1 cellular context compared by ENCODE assay signal in the genomic region with DNA sequence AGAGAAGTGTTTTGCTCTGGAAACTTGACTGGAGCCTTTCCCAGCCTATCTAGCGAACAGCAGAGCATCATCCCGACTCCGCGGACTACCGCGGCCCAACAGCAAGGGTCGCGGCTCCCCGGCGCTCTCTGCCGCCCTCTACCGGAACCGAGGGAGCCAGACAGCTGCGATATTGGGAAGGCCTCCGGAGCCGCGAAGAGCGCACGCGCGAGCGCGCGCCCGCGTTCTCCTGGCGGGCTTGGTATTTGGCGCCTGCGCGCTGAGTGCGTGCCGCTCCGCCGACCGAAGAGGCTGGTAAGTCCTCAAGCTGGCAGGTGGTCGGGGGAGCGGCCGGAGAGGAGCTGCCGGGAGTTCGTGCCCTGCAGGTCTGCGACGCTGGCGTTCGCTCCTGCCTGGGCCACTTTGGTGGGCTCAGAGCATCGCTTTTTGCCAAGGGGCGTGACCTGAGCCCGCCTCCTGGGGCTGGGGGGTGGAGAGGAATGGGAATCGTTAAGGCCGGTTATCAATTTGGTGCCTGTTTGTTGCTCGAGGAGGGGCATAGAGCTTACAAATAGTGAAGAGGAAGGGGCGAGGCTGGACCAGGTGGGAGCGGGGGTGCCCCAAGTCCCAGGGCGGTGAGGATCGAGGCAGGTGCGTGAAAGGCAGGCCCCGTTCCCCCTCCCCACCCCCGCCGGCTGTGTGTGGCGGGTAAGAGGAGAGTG.
TF ChIP-seq lines count a peak whose summit lies in the region.

TMEM106C (plus strand) TSS at position 257 of the 701 bp plus-strand sequence. CDS start 641 bp downstream, outside the sequence.

TF ChIP-seq in K562, 482 proteins besides CTCF, POLR2A, EP300 and RAD21 (continued from another document and continues in another):
- TF ChIP-seq MGA (IDR thresholded peaks at IDR 0.05) (peak; percentile 79), THRA (IDR thresholded peaks at IDR 0.05) (no peak), TAF15 (IDR thresholded peaks at IDR 0.05; ENCODE audit: low read depth, low read length) (no peak), POLR2G (IDR thresholded peaks at IDR 0.05; ENCODE audit: low read depth, low read length) (peak; percentile 73), ZNF511 (CRISPR knock-in tag; IDR thresholded peaks at IDR 0.05) (peak; percentile 80), MEIS2 (IDR thresholded peaks at IDR 0.05; ENCODE audit: partially characterized antibody) (peak; percentile 83), TRIM28 (IDR thresholded peaks at IDR 0.05) (no peak), ERF (CRISPR knock-in tag; IDR thresholded peaks at IDR 0.05) (0 out of 2 replicates have a peak, but pooled peaks have one; percentile 12), HDAC6 (IDR thresholded peaks at IDR 0.05; ENCODE audit: low read depth, low read length) (no peak), XRCC5 (IDR thresholded peaks at IDR 0.05; ENCODE audit: low read depth, low read length) (0 out of 2 replicates have a peak, but pooled peaks have one; percentile 66), ZBTB7A (IDR thresholded peaks at IDR 0.05; ENCODE audit: borderline replicate concordance, control insufficient read depth, low read depth, low read length) (peak; percentile 80; the same call in 1 of the 2 replicates), FOXP1 (CRISPR knock-in tag; IDR thresholded peaks at IDR 0.05) (no peak), NBN (IDR thresholded peaks at IDR 0.05; ENCODE audit: low read depth) (no peak), ZNF431 (CRISPR knock-in tag; IDR thresholded peaks at IDR 0.05) (0 out of 2 replicates have a peak, but pooled peaks have one; percentile 38), FOXA3 (CRISPR knock-in tag; conservative IDR thresholded peaks at IDR 0.05 in 1 of 2, IDR thresholded peaks at IDR 0.05 in 1 of 2) (no peak), CXXC5 (CRISPR knock-in tag; IDR thresholded peaks at IDR 0.05) (peak; percentile 60), SRF (CRISPR knock-in tag; IDR thresholded peaks at IDR 0.05) (peak in 1 of 2 experiments; percentile 52; a peak in 1 of 4 replicates), ZNF232 (CRISPR knock-in tag; IDR thresholded peaks at IDR 0.05) (no peak), RBBP5 (IDR thresholded peaks at IDR 0.05; ENCODE audit: borderline replicate concordance, insufficient read depth, low read length, poor library complexity, severe bottlenecking) (peak; percentile 72), ZNF785 (CRISPR knock-in tag; IDR thresholded peaks at IDR 0.05) (no peak), ARID3A (IDR thresholded peaks at IDR 0.05; ENCODE audit: borderline replicate concordance, low read depth, low read length) (no peak), BRF1 (IDR thresholded peaks at IDR 0.05; ENCODE audit: borderline replicate concordance, extremely low read depth, insufficient read length) (no peak), RCOR1 (IDR thresholded peaks at IDR 0.05; ENCODE audit: borderline replicate concordance in 1 of 2, low read depth in 2 of 2, low read length in 2 of 2) (peak in 1 of 2 experiments; percentile 76; a peak in 2 of 4 replicates), PCBP1 (IDR thresholded peaks at IDR 0.05; ENCODE audit: low read depth, low read length, poor library complexity, severe bottlenecking) (peak; percentile 34), ZFX (CRISPR knock-in tag; IDR thresholded peaks at IDR 0.05) (peak; percentile 35; the same call in 1 of the 2 replicates), CTBP1 (IDR thresholded peaks at IDR 0.05; ENCODE audit: borderline replicate concordance) (peak; percentile 72; the same call in 1 of the 2 replicates), CCNT2 (IDR thresholded peaks at IDR 0.05; ENCODE audit: borderline replicate concordance, extremely low read depth, insufficient read length, low read depth, low read length) (peak; percentile 60), KLF1 (tag; IDR thresholded peaks at IDR 0.05) (no peak), SMC3 (conservative IDR thresholded peaks at IDR 0.05; ENCODE audit: insufficient read depth, low read depth, low read length) (peak; percentile 77), STAG1 (CRISPR knock-in tag; IDR thresholded peaks at IDR 0.05; ENCODE audit: borderline replicate concordance) (peak; percentile 39; the same call in 1 of the 2 replicates), COPS2 (conservative IDR thresholded peaks at IDR 0.05) (no peak), GATAD2A (IDR thresholded peaks at IDR 0.05) (no peak), IFI16 (CRISPR knock-in tag; IDR thresholded peaks at IDR 0.05) (no peak), ZNF644 (tag; IDR thresholded peaks at IDR 0.05; ENCODE audit: low read depth) (no peak)
- TF ChIP-seq, protein P1, sequence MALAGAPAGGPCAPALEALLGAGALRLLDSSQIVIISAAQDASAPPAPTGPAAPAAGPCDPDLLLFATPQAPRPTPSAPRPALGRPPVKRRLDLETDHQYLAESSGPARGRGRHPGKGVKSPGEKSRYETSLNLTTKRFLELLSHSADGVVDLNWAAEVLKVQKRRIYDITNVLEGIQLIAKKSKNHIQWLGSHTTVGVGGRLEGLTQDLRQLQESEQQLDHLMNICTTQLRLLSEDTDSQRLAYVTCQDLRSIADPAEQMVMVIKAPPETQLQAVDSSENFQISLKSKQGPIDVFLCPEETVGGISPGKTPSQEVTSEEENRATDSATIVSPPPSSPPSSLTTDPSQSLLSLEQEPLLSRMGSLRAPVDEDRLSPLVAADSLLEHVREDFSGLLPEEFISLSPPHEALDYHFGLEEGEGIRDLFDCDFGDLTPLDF (CRISPR knock-in tag; IDR thresholded peaks at IDR 0.05), result peak; percentile 85; the same call in 1 of the 2 replicates
- TF ChIP-seq, protein P2, sequence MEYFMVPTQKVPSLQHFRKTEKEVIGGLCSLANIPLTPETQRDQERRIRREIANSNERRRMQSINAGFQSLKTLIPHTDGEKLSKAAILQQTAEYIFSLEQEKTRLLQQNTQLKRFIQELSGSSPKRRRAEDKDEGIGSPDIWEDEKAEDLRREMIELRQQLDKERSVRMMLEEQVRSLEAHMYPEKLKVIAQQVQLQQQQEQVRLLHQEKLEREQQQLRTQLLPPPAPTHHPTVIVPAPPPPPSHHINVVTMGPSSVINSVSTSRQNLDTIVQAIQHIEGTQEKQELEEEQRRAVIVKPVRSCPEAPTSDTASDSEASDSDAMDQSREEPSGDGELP (CRISPR knock-in tag; IDR thresholded peaks at IDR 0.05; ENCODE audit: borderline replicate concordance), result peak; percentile 94
- TF ChIP-seq, protein P3, sequence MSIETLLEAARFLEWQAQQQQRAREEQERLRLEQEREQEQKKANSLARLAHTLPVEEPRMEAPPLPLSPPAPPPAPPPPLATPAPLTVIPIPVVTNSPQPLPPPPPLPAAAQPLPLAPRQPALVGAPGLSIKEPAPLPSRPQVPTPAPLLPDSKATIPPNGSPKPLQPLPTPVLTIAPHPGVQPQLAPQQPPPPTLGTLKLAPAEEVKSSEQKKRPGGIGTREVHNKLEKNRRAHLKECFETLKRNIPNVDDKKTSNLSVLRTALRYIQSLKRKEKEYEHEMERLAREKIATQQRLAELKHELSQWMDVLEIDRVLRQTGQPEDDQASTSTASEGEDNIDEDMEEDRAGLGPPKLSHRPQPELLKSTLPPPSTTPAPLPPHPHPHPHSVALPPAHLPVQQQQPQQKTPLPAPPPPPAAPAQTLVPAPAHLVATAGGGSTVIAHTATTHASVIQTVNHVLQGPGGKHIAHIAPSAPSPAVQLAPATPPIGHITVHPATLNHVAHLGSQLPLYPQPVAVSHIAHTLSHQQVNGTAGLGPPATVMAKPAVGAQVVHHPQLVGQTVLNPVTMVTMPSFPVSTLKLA (conservative IDR thresholded peaks at IDR 0.05), result 0 out of 4 replicates have a peak, but pooled peaks of 1 of the 2 experiments have one; percentile 8
